25 cellular contexts compared by ENCODE assay signal in the genomic region with DNA sequence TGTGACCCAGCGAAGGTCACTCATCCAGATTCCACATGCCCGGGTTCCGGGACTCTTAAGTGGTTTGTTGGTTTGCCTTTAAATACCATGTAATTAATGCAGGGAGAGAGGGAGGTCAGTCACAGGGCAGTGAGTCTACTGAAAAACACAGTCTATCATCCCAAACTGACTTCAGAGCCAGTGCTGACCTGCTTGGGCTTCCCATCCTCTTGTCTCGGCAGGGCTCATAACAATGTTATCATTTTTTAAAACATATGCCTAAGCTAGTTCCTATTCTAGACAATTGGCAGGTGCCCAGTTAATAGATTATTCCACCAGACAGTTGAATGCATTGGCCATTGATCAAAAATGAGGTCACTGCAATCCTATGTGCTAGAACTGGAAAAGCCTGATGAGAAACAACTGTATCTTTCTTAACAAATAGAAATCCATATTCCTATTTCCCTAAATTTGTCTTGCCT. TPM values are rescaled to one million over a fixed set of nuclear protein-coding genes. Genes with fewer than 3 reads are reported as not detected.
DNase-seq lines count a peak whose midpoint lies in the region; ATAC-seq and TF ChIP-seq lines count a peak whose summit lies in the region.
"Had no signal": no experiment of that assay in that cellular context is flagged by ENCODE, and none has a peak within 500 bp of the region (broad histone marks: within the 10 kb centered on the region; RNA-seq: fewer than 3 reads in every experiment).

No MANE protein-coding gene starts in this region.

- H3K27ac Mint-ChIP-seq in CD8-positive, alpha-beta memory T cell: no peak overlapping the region
- H3K27ac Mint-ChIP-seq: activated naive CD8-positive, alpha-beta T cell treated with anti-CD3 and anti-CD28 coated beads, Interleukin-2, amount 50 U/mL, for 24 hours; WTC11 had no signal

- ATAC-seq in esophagus mucosa: peak; percentile 36
- ATAC-seq in upper lobe of left lung (ENCODE audit: low FRiP score in 2 of 2): peak in 1 of 2 donors; percentile 52
- ATAC-seq in GM21529 (IDR thresholded peaks at IDR 0.05; ENCODE audit: unreplicated experiment): no peak
- ATAC-seq: activated naive CD8-positive, alpha-beta T cell treated with anti-CD3 and anti-CD28 coated beads, Interleukin-2, amount 50 U/mL, for 24 hours; WTC11 had no signal

- CTCF ChIA-PET in CD8-positive, alpha-beta memory T cell (lab: Charles Lee): interaction anchor here (1.4 kb wide), 1 partner anchor 11 kb away, joined by 3 read pairs; no protein-coding TSS in a partner anchor

- intact Hi-C loops in left ventricle myocardium inferior (cut with micrococcal nuclease) (loop anchor here (5.0 to 10.0 kb wide), 2 partner anchors 164 to 236 kb away; no protein-coding TSS in a partner anchor), cardiac septum (cut with DNase I) (loop anchor here (1.0 to 10.0 kb wide), 2 partner anchors 19 to 396 kb away; no protein-coding TSS in a partner anchor)

- POLR2A ChIA-PET in CD8-positive, alpha-beta memory T cell (lab: Charles Lee): no interaction called here

- H3K4me1 Mint-ChIP-seq in CD8-positive, alpha-beta memory T cell: no peaks in the 10 kb centered on the region
- H3K4me1 Mint-ChIP-seq: activated naive CD8-positive, alpha-beta T cell treated with anti-CD3 and anti-CD28 coated beads, Interleukin-2, amount 50 U/mL, for 24 hours had no signal

- TF ChIP-seq POLR2A in upper lobe of left lung (IDR thresholded peaks at IDR 0.05): no peak

- no peak overlapping the region for H3K4me3 Mint-ChIP-seq in CD8-positive, alpha-beta memory T cell
- H3K4me3 Mint-ChIP-seq: activated naive CD8-positive, alpha-beta T cell treated with anti-CD3 and anti-CD28 coated beads, Interleukin-2, amount 50 U/mL, for 24 hours; IgD-negative memory B cell; WTC11 had no signal

- H3K9me3 ChIP-seq in left ventricle myocardium inferior (replicated peaks): no peaks in the 10 kb centered on the region
- H3K9me3 ChIP-seq in upper lobe of left lung: no peaks in the 10 kb centered on the region
- H3K9me3 ChIP-seq in CD8-positive, alpha-beta memory T cell (ENCODE audit: low read length): no peaks in the 10 kb centered on the region
- H3K9me3 ChIP-seq: BLaER1, right atrium auricular region had no signal

- H3K27me3 ChIP-seq in left ventricle myocardium inferior (ENCODE audit: low read depth) (no peaks in the 10 kb centered on the region), upper lobe of left lung (no peaks in the 10 kb centered on the region)
- no peaks in the 10 kb centered on the region for H3K27me3 ChIP-seq in CD8-positive, alpha-beta memory T cell (ENCODE audit: insufficient read depth, low read length, poor library complexity, severe bottlenecking)
- H3K27me3 ChIP-seq: BLaER1, dorsolateral prefrontal cortex, right atrium auricular region had no signal

- DNase-seq in left ventricle myocardium inferior: no peak
- no peak for DNase-seq in cardiac septum (ENCODE audit: low spot score)
- DNase-seq in lung microvascular endothelial cell (ENCODE audit: low read depth in 2 of 2): peak; percentile 30 to 48
- DNase-seq in upper lobe of left lung: no peak
- no peak for DNase-seq in NCI-H1694 treated with DMSO at 0.1 percent for 48 hours (lab: John Stamatoyannopoulos, UW)
- DNase-seq in CD8-positive, alpha-beta memory T cell: no peak
- DNase-seq: activated CD4-positive, alpha-beta T cell treated with anti-CD3 and anti-CD28 coated beads, Interleukin-2, amount 50 U/mL, for 4 hours; activated CD8-positive, alpha-beta memory T cell treated with anti-CD3 and anti-CD28 coated beads, Interleukin-2, amount 50 U/mL, for 48 hours; activated effector memory CD4-positive, alpha-beta T cell treated with Interleukin-2 at 50 U/mL for 16 hours; activated naive CD8-positive, alpha-beta T cell treated with anti-CD3 and anti-CD28 coated beads, Interleukin-2, amount 50 U/mL, for 24 hours; caudate nucleus; dorsolateral prefrontal cortex; MM.1S; NCI-H187; NCI-H345; NK-92 treated with Interleukin-12 subunit alpha and Interleukin-12 subunit beta, amount 100 ng/mL, for 24 hours; nucleus accumbens; substantia nigra had no signal

- no peaks in the 10 kb centered on the region for H3K9me3 Mint-ChIP-seq in CD8-positive, alpha-beta memory T cell
- H3K9me3 Mint-ChIP-seq: activated naive CD8-positive, alpha-beta T cell treated with anti-CD3 and anti-CD28 coated beads, Interleukin-2, amount 50 U/mL, for 24 hours; IgD-negative memory B cell; WTC11 had no signal

- no peak for TF ChIP-seq EP300 in upper lobe of left lung (IDR thresholded peaks at IDR 0.05)

- no peak for TF ChIP-seq CTCF in left ventricle myocardium inferior (IDR thresholded peaks at IDR 0.05; ENCODE audit: borderline replicate concordance)
- TF ChIP-seq CTCF in upper lobe of left lung (IDR thresholded peaks at IDR 0.05): no peak

- H3K27me3 Mint-ChIP-seq in CD8-positive, alpha-beta memory T cell: peaks cover 0 to 8% of the 10 kb centered on the region in 2 donors
- H3K27me3 Mint-ChIP-seq: IgD-negative memory B cell had no signal

- peaks cover 43% of the 10 kb centered on the region for H3K4me1 ChIP-seq in left ventricle myocardium inferior
- H3K4me1 ChIP-seq in upper lobe of left lung: peaks cover 33 to 45% (median 38%) of the 10 kb centered on the region in 4 donors
- no peaks in the 10 kb centered on the region for H3K4me1 ChIP-seq in CD8-positive, alpha-beta memory T cell (ENCODE audit: insufficient read depth, low read length)

- H3K36me3 Mint-ChIP-seq in CD8-positive, alpha-beta memory T cell: no peaks in the 10 kb centered on the region
- H3K36me3 Mint-ChIP-seq: IgD-negative memory B cell, WTC11 had no signal

- H3K36me3 ChIP-seq in left ventricle myocardium inferior: no peaks in the 10 kb centered on the region
- no peaks in the 10 kb centered on the region for H3K36me3 ChIP-seq in upper lobe of left lung
- H3K36me3 ChIP-seq in CD8-positive, alpha-beta memory T cell (ENCODE audit: insufficient read depth, low read length): no peaks in the 10 kb centered on the region
- H3K36me3 ChIP-seq: BLaER1, right atrium auricular region had no signal

- H3K27ac ChIP-seq in left ventricle myocardium inferior (replicated peaks): peak overlapping the region; percentile 72
- peak overlapping the region in 3 of 4 donors; percentile 15 to 63 (median 52) for H3K27ac ChIP-seq in upper lobe of left lung
- H3K27ac ChIP-seq in CD8-positive, alpha-beta memory T cell (ENCODE audit: low read depth, low read length): no peak overlapping the region
- H3K27ac ChIP-seq: BLaER1, dorsolateral prefrontal cortex, right atrium auricular region, SK-N-MC had no signal

- no peak overlapping the region for H3K4me3 ChIP-seq in left ventricle myocardium inferior
- no peak overlapping the region for H3K4me3 ChIP-seq in upper lobe of left lung
- no peak overlapping the region for H3K4me3 ChIP-seq in CD8-positive, alpha-beta memory T cell (ENCODE audit: low read length)
- H3K4me3 ChIP-seq: BLaER1, dorsolateral prefrontal cortex, right atrium auricular region, SK-N-MC had no signal

- WGBS in upper lobe of left lung, 2 donors: 42 to 61% methylated on average over 4 of the region's 4 CpGs

RNA-seq across cellular contexts. Expression of gene SLC12A8, which starts 51.6 kb away (rescaled TPM):
- total RNA-seq in left ventricle myocardium inferior (not detected), cardiac septum (0.51 TPM), esophagus mucosa (7.7 TPM), lung microvascular endothelial cell (under 0.01 and 0.20 TPM in 2 replicates), upper lobe of left lung (10 to 100 TPM in 5 of 6 donors, 1 to 10 TPM in 1; 6.7 to 34.6 (median 15.0) TPM)
- 1 to 10 TPM in 1 of 2 experiments, under 1 TPM in 1; 0.91 to 1.0 TPM for total RNA-seq in CD8-positive, alpha-beta memory T cell
- not detected for polyA plus RNA-seq in CD8-positive, alpha-beta memory T cell
- polyA plus RNA-seq: IgD-negative memory B cell had no signal

Comparison
In these comparisons a context has a peak if more than half of its experiments do, and no peak if none do; other contexts are left out.
1. DNase-seq: peak in lung microvascular endothelial cell (2 of 2); none in left ventricle myocardium inferior (single experiment), cardiac septum (single experiment), upper lobe of left lung (0 of 2), NCI-H1694 treated with DMSO at 0.1 percent for 48 hours (single experiment) and CD8-positive, alpha-beta memory T cell (0 of 5).